Comparison of ENCODE assay signal across 20 cellular contexts in genomic region chr4:126890383-126890782, GRCh38.
"Had no signal": no experiment of that assay in that cellular context is flagged by ENCODE, and none has a peak within 500 bp of the region (broad histone marks: within the 10 kb centered on the region; RNA-seq: fewer than 3 reads in every experiment).

No MANE protein-coding gene starts in this region.

- H3K4me3 ChIP-seq: MG63, SJSA1, SK-N-MC had no signal

- H3K36me3 ChIP-seq: MG63, SJSA1 had no signal

- H3K27ac ChIP-seq: SJSA1, SK-N-MC had no signal

- DNase-seq: Karpas-422, KG1, MG63, NCI-H1092, NCI-H1105 treated with DMSO at 0.1 percent for 48 hours, NCI-H1417 treated with DMSO at 0.1 percent for 48 hours, NCI-H146, NCI-H1694 treated with DMSO at 0.1 percent for 48 hours, NCI-H1930, NCI-H2081, NCI-H2107, NCI-H2227 treated with DMSO at 0.1 percent for 48 hours, NCI-H524, NCI-H526 treated with DMSO at 0.1 percent for 48 hours, NCI-H748 treated with DMSO at 0.1 percent for 48 hours, Right ventricle myocardium superior, RPMI8226, SIG-M5 had no signal

- H3K4me1 ChIP-seq: SJSA1 had no signal

- H3K27me3 ChIP-seq: MG63, SJSA1 had no signal

- H3K9me3 ChIP-seq: MG63, SJSA1 had no signal
